In the genomic region with DNA sequence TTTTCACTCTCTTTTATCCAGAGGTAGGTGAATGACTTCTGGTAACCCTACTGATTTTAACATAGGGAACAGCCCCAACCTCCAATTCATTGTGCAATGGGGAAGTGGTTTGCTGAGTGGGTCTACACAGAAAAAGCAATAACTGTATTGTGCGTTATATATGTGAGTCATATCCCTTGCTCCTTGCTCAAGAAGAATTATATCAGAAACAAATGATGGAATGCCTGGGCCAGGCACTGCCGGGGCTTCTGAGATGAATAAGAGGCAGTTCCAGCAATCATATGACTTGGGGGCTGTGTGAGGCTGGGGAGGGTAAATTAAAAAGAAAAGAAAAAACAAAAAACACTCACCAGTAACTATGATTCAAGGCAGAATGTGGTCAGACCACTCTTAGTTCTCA, we compare ENCODE assay signal across 8 cellular contexts.
DNase-seq lines count a peak whose midpoint lies in the region; ATAC-seq and TF ChIP-seq lines count a peak whose summit lies in the region.

No MANE protein-coding gene starts in this region.

- no peaks in the 10 kb centered on the region for H3K9me3 Mint-ChIP-seq in Caco-2 (ENCODE audit: unreplicated experiment)

- 2% methylated on average over 2 of the region's 2 CpGs for WGBS in SK-N-SH (ENCODE audit: low lambda C conversion rate)
- WGBS in spleen, 5 donors = 21 to 46% (median 33%) methylated on average over 2 of the region's 2 CpGs

- CTCF ChIA-PET in SK-N-SH (lab: Yijun Ruan, JAX) = no interaction called here
- CTCF ChIA-PET in Caco-2 (lab: Charles Lee) = no interaction called here

- peak in 1 of 2 experiments; percentile 61; a peak in 1 of 4 replicates for TF ChIP-seq EP300 in SK-N-SH (IDR thresholded peaks at IDR 0.05; ENCODE audit: borderline replicate concordance in 1 of 2, low read depth in 1 of 2, low read length in 1 of 2)

- no peaks in the 10 kb centered on the region for H3K36me3 Mint-ChIP-seq in Caco-2 (ENCODE audit: insufficient read depth, unreplicated experiment)

- no peaks in the 10 kb centered on the region for H4K20me1 ChIP-seq in SK-N-SH (ENCODE audit: insufficient read depth)

- H2AFZ ChIP-seq in SK-N-SH (ENCODE audit: low read depth) = peak overlapping the region; percentile 71

- H3K4me3 ChIP-seq in SK-N-SH (ENCODE audit: low read depth in 2 of 2, low read length in 1 of 2) (no peak overlapping the region; a peak in 1 of 4 replicates), spleen (peak overlapping the region in 1 of 8 donors; percentile 8), Caco-2 (ENCODE audit: low read depth, low read length) (no peak overlapping the region)

- no peaks in the 10 kb centered on the region for H3K9me2 ChIP-seq in SK-N-SH

- no peaks in the 10 kb centered on the region for H3K79me2 ChIP-seq in SK-N-SH (ENCODE audit: insufficient read depth)

- H3K9me3 ChIP-seq in SK-N-SH (no peaks in the 10 kb centered on the region), spleen (no peaks in the 10 kb centered on the region), Caco-2 (no peaks in the 10 kb centered on the region)

- POLR2A ChIA-PET in SK-N-SH (lab: Yijun Ruan, JAX) = no interaction called here
- POLR2A ChIA-PET in Caco-2 (lab: Charles Lee) = no interaction called here

- H3K27me3 ChIP-seq in SK-N-SH (ENCODE audit: insufficient read depth) (no peaks in the 10 kb centered on the region), foreskin keratinocyte (no peaks in the 10 kb centered on the region), spleen (replicated peaks in 1 of 7) (no peaks in the 10 kb centered on the region), Caco-2 (replicated peaks; ENCODE audit: control insufficient read depth, insufficient read depth, low read length) (no peaks in the 10 kb centered on the region)

- BruUV-seq in Caco-2 (replicated peaks; lab: Mats Ljungman, UMichigan) = no TSS peak

- H3K27ac ChIP-seq in SK-N-SH (ENCODE audit: low read depth in 2 of 2, low read length in 1 of 2) (peak overlapping the region in 1 of 2 experiments; percentile 75; a peak in 2 of 4 replicates), foreskin keratinocyte (peak overlapping the region; percentile 75), spleen (peak overlapping the region in 6 of 8 donors; percentile 43 to 81 (median 64))

- H3K4me3 Mint-ChIP-seq in Caco-2 (ENCODE audit: unreplicated experiment) = no peak overlapping the region

- H3K4me1 Mint-ChIP-seq in Caco-2 (ENCODE audit: low read depth, unreplicated experiment) = no peaks in the 10 kb centered on the region

- peak overlapping the region; percentile 51 for H3K4me2 ChIP-seq in SK-N-SH

- peaks cover 19% of the 10 kb centered on the region for H3F3A ChIP-seq in SK-N-SH (replicated peaks; ENCODE audit: insufficient read depth)

- TF ChIP-seq POLR2A in spleen (IDR thresholded peaks at IDR 0.05) (no peak), erythroblast (IDR thresholded peaks at IDR 0.05; ENCODE audit: low read length) (no peak)

- H3K4me1 ChIP-seq in SK-N-SH (ENCODE audit: control insufficient read depth in 1 of 2, insufficient read depth in 2 of 2, low read depth in 1 of 2, low read length in 1 of 2) (no peaks in the 10 kb centered on the region), foreskin keratinocyte (peaks cover 9% of the 10 kb centered on the region), spleen (peaks cover 0 to 41% (median 7%) of the 10 kb centered on the region in 6 donors), Caco-2 (no peaks in the 10 kb centered on the region)

- no peaks in the 10 kb centered on the region for H3K27me3 Mint-ChIP-seq in Caco-2 (ENCODE audit: insufficient read depth, unreplicated experiment)

- H3K9ac ChIP-seq in SK-N-SH = peak overlapping the region; percentile 4; the same call in 1 of the 2 replicates

- peak; percentile 92 for ATAC-seq in foreskin keratinocyte
- no peak for ATAC-seq in HG03457 (IDR thresholded peaks at IDR 0.05; ENCODE audit: unreplicated experiment)

- TF ChIP-seq RAD21 in SK-N-SH (IDR thresholded peaks at IDR 0.05; ENCODE audit: low read length) = no peak

- intact Hi-C loops in spleen (cut with DNase I; ENCODE audit: low total_unique reads) (no loop called here), Caco-2 (cut with micrococcal nuclease; ENCODE audit: unreplicated experiment) (no loop called here)

- no peaks in the 10 kb centered on the region for H3K36me3 ChIP-seq in SK-N-SH (replicated peaks in 1 of 2; ENCODE audit: control insufficient read depth in 1 of 2, insufficient read depth in 2 of 2, low read length in 1 of 2)
- no peaks in the 10 kb centered on the region for H3K36me3 ChIP-seq in spleen
- H3K36me3 ChIP-seq in Caco-2 (ENCODE audit: control insufficient read depth, insufficient read depth, low read length) = no peaks in the 10 kb centered on the region

- TF ChIP-seq CTCF in SK-N-SH (IDR thresholded peaks at IDR 0.05) (no peak), foreskin keratinocyte (conservative IDR thresholded peaks at IDR 0.05) (no peak), spleen (IDR thresholded peaks at IDR 0.05 in 8 of 11, conservative IDR thresholded peaks at IDR 0.05 in 3 of 11) (no peak), Caco-2 (IDR thresholded peaks at IDR 0.05; ENCODE audit: insufficient read depth in 1 of 2, low read depth in 1 of 2, low read length in 1 of 2, severe bottlenecking in 1 of 2, unreplicated experiment in 1 of 2) (no peak)

- H3K27ac Mint-ChIP-seq in Caco-2 (ENCODE audit: unreplicated experiment) = no peak overlapping the region

- DNase-seq in HCEC 1CT (peak; percentile 90), SK-N-SH (no peak), foreskin keratinocyte (peak; percentile 72 to 89), spleen (no peak), erythroblast (lab: John Stamatoyannopoulos, UW) (no peak), Caco-2 (no peak)
- no peak for DNase-seq in activated CD4-positive, alpha-beta T cell treated with anti-CD3 and anti-CD28 coated beads for 1 hour

TF ChIP-seq in SK-N-SH, 30 proteins besides CTCF, POLR2A, EP300 and RAD21 (continues in another document):
- TF ChIP-seq FOSL2 (IDR thresholded peaks at IDR 0.05; ENCODE audit: borderline replicate concordance, low read depth) (peak; percentile 74), MXI1 (IDR thresholded peaks at IDR 0.05; ENCODE audit: low read depth, low read length) (no peak), TEAD4 (IDR thresholded peaks at IDR 0.05; ENCODE audit: borderline replicate concordance, insufficient read depth) (no peak), TAF1 (IDR thresholded peaks at IDR 0.05; ENCODE audit: borderline replicate concordance, low read depth, low read length) (no peak), NFIC (IDR thresholded peaks at IDR 0.05; ENCODE audit: borderline replicate concordance) (no peak), EZH2phosphoT487 (IDR thresholded peaks at IDR 0.05; ENCODE audit: borderline replicate concordance, low read depth) (no peak), RCOR1 (IDR thresholded peaks at IDR 0.05; ENCODE audit: low read length) (no peak), RFX5 (IDR thresholded peaks at IDR 0.05; ENCODE audit: low read length) (no peak), YY1 (IDR thresholded peaks at IDR 0.05; ENCODE audit: low read depth) (no peak), TCF12 (IDR thresholded peaks at IDR 0.05) (peak; percentile 68; the same call in 1 of the 2 replicates), NRF1 (IDR thresholded peaks at IDR 0.05; ENCODE audit: low read depth, low read length) (no peak), MEF2A (IDR thresholded peaks at IDR 0.05; ENCODE audit: borderline replicate concordance, low read depth) (no peak), SMC3 (IDR thresholded peaks at IDR 0.05; ENCODE audit: low read depth, low read length) (no peak), JUND (IDR thresholded peaks at IDR 0.05) (peak; percentile 67; the same call in 1 of the 2 replicates), ELF1 (IDR thresholded peaks at IDR 0.05) (peak; percentile 32; the same call in 1 of the 2 replicates), RXRA (IDR thresholded peaks at IDR 0.05; ENCODE audit: borderline replicate concordance, low read depth) (peak; percentile 61; the same call in 1 of the 2 replicates), CHD2 (IDR thresholded peaks at IDR 0.05; ENCODE audit: low read length, partially characterized antibody) (no peak)
- TF ChIP-seq, protein P1, sequence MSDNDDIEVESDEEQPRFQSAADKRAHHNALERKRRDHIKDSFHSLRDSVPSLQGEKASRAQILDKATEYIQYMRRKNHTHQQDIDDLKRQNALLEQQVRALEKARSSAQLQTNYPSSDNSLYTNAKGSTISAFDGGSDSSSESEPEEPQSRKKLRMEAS (IDR thresholded peaks at IDR 0.05; ENCODE audit: low read depth) = peak; percentile 46
- TF ChIP-seq, protein P2, sequence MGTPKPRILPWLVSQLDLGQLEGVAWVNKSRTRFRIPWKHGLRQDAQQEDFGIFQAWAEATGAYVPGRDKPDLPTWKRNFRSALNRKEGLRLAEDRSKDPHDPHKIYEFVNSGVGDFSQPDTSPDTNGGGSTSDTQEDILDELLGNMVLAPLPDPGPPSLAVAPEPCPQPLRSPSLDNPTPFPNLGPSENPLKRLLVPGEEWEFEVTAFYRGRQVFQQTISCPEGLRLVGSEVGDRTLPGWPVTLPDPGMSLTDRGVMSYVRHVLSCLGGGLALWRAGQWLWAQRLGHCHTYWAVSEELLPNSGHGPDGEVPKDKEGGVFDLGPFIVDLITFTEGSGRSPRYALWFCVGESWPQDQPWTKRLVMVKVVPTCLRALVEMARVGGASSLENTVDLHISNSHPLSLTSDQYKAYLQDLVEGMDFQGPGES (IDR thresholded peaks at IDR 0.05; ENCODE audit: low read depth, low read length) = no peak

Comparison
In these comparisons a context has a peak if more than half of its experiments do, and no peak if none do; other contexts are left out.
1. DNase-seq: peak in HCEC 1CT (single experiment) and foreskin keratinocyte (2 of 2); none in SK-N-SH (single experiment), spleen (single experiment), erythroblast (0 of 2), Caco-2 (0 of 2) and activated CD4-positive, alpha-beta T cell treated with anti-CD3 and anti-CD28 coated beads for 1 hour (single experiment).